1 cellular context compared by ENCODE assay signal in the genomic region with DNA sequence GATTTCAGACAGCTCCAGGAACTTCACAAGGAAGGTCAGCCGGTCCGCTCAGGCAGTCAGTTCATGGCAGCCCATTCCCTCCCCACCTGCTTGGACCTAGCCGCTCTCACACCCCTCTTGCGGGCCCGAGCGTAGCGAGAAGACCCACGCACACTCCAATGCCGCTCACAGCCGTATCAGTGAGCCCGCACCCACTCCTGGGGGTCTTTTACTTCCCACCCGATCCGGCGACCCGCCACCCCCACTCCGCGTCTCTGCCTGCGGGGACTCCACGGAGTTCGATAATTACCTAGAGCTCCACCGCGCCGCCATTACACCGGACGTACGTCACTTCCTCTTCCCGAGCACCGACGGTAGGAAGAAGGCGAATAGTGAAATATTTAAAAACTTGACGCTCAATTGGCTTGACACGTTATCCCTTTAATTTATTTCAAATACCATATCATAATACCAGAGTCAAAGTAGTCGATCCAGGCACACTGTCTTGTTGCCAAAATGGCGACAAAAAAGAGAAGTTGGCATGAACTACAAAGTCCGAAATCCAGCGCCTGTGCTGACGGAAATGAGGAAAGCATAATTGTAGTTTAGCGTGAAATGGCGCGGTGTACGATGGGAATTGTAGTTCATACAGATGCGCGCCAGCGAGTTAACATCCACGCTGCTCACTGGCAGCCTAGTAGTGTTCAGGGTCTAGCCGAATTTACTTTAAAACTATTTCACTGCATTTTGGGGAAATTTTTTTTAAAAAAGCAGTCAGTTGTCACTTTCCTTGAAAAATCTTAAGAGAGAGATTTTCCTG.
A peak's percentile ranks its signal among the peaks of the same experiment; 100 is the strongest.
TF ChIP-seq lines count a peak whose summit lies in the region.

CWC22 (minus strand) TSS at position 517 of the 799 bp plus-strand sequence. CDS start 13,956 bp downstream, outside the sequence.

TF ChIP-seq in HEK293, 187 proteins besides CTCF, POLR2A, EP300 and RAD21 (continued from another document):
- no peak for TF ChIP-seq ZNF558 (tag by site-specific recombination; IDR thresholded peaks at IDR 0.05)
- TF ChIP-seq ZNF302 (tag by site-specific recombination; IDR thresholded peaks at IDR 0.05; ENCODE audit: low read depth) = no peak
- TF ChIP-seq ZNF777 (tag by site-specific recombination; IDR thresholded peaks at IDR 0.05; ENCODE audit: borderline replicate concordance) = no peak
- TF ChIP-seq, protein P1, sequence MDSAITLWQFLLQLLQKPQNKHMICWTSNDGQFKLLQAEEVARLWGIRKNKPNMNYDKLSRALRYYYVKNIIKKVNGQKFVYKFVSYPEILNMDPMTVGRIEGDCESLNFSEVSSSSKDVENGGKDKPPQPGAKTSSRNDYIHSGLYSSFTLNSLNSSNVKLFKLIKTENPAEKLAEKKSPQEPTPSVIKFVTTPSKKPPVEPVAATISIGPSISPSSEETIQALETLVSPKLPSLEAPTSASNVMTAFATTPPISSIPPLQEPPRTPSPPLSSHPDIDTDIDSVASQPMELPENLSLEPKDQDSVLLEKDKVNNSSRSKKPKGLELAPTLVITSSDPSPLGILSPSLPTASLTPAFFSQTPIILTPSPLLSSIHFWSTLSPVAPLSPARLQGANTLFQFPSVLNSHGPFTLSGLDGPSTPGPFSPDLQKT (IDR thresholded peaks at IDR 0.05; ENCODE audit: borderline replicate concordance, low read depth, low read length) = no peak
- TF ChIP-seq ZNF335 (tag by site-specific recombination; conservative IDR thresholded peaks at IDR 0.05) = peak; percentile 95
- TF ChIP-seq FEZF1 (tag by site-specific recombination; IDR thresholded peaks at IDR 0.05) = no peak
- TF ChIP-seq ZNF423 (tag by site-specific recombination; IDR thresholded peaks at IDR 0.05) = no peak
- no peak for TF ChIP-seq ZNF391 (tag by site-specific recombination; IDR thresholded peaks at IDR 0.05; ENCODE audit: borderline replicate concordance, low read depth)
- no peak for TF ChIP-seq ZBTB8A (tag by site-specific recombination; IDR thresholded peaks at IDR 0.05)
- TF ChIP-seq ZNF202 (tag by site-specific recombination; IDR thresholded peaks at IDR 0.05; ENCODE audit: borderline replicate concordance) = no peak
- no peak for TF ChIP-seq GFI1B (tag by site-specific recombination; IDR thresholded peaks at IDR 0.05)
- TF ChIP-seq PBX3 (CRISPR knock-in tag; IDR thresholded peaks at IDR 0.05) = no peak
- no peak for TF ChIP-seq ZNF23 (tag by site-specific recombination; IDR thresholded peaks at IDR 0.05; ENCODE audit: borderline replicate concordance)
- TF ChIP-seq ZNF157 (tag by site-specific recombination; IDR thresholded peaks at IDR 0.05) = no peak
- TF ChIP-seq, protein P2, sequence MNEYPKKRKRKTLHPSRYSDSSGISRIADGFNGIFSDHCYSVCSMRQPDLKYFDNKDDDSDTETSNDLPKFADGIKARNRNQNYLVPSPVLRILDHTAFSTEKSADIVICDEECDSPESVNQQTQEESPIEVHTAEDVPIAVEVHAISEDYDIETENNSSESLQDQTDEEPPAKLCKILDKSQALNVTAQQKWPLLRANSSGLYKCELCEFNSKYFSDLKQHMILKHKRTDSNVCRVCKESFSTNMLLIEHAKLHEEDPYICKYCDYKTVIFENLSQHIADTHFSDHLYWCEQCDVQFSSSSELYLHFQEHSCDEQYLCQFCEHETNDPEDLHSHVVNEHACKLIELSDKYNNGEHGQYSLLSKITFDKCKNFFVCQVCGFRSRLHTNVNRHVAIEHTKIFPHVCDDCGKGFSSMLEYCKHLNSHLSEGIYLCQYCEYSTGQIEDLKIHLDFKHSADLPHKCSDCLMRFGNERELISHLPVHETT (tag by site-specific recombination; IDR thresholded peaks at IDR 0.05) = no peak
- TF ChIP-seq ZNF549 (tag by site-specific recombination; IDR thresholded peaks at IDR 0.05) = no peak
- TF ChIP-seq ZSCAN16 (tag by site-specific recombination; IDR thresholded peaks at IDR 0.05) = no peak
- no peak; the same call in 1 of the 2 replicates for TF ChIP-seq ZBTB20 (tag by site-specific recombination; IDR thresholded peaks at IDR 0.05)
- TF ChIP-seq, protein P3, sequence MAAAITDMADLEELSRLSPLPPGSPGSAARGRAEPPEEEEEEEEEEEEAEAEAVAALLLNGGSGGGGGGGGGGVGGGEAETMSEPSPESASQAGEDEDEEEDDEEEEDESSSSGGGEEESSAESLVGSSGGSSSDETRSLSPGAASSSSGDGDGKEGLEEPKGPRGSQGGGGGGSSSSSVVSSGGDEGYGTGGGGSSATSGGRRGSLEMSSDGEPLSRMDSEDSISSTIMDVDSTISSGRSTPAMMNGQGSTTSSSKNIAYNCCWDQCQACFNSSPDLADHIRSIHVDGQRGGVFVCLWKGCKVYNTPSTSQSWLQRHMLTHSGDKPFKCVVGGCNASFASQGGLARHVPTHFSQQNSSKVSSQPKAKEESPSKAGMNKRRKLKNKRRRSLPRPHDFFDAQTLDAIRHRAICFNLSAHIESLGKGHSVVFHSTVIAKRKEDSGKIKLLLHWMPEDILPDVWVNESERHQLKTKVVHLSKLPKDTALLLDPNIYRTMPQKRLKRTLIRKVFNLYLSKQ (tag by site-specific recombination; IDR thresholded peaks at IDR 0.05; ENCODE audit: borderline replicate concordance) = no peak
- TF ChIP-seq RBAK (tag by site-specific recombination; IDR thresholded peaks at IDR 0.05) = no peak
- no peak for TF ChIP-seq BCL11B (tag by site-specific recombination; IDR thresholded peaks at IDR 0.05; ENCODE audit: low read depth)
- no peak for TF ChIP-seq ZNF24 (tag by site-specific recombination; IDR thresholded peaks at IDR 0.05)
- TF ChIP-seq SP2 (tag by site-specific recombination; IDR thresholded peaks at IDR 0.05) = peak; percentile 34
- no peak for TF ChIP-seq ZSCAN30 (tag by site-specific recombination; IDR thresholded peaks at IDR 0.05)
- no peak for TF ChIP-seq ZNF792 (tag by site-specific recombination; IDR thresholded peaks at IDR 0.05)
- TF ChIP-seq ZBTB11 (tag by site-specific recombination; conservative IDR thresholded peaks at IDR 0.05; ENCODE audit: low read depth) = peak; percentile 81
- no peak for TF ChIP-seq ZNF561 (tag by site-specific recombination; IDR thresholded peaks at IDR 0.05; ENCODE audit: borderline replicate concordance)
- no peak for TF ChIP-seq ZNF654 (tag by site-specific recombination; IDR thresholded peaks at IDR 0.05; ENCODE audit: low read depth)
- no peak for TF ChIP-seq ZNF311 (tag by site-specific recombination; IDR thresholded peaks at IDR 0.05; ENCODE audit: borderline replicate concordance)
- no peak for TF ChIP-seq ZNF529 (tag by site-specific recombination; IDR thresholded peaks at IDR 0.05; ENCODE audit: insufficient replicate concordance)
- no peak for TF ChIP-seq ZNF521 (tag by site-specific recombination; IDR thresholded peaks at IDR 0.05)
- no peak for TF ChIP-seq ZNF140 (tag by site-specific recombination; IDR thresholded peaks at IDR 0.05)
- no peak for TF ChIP-seq ZNF837 (tag by site-specific recombination; IDR thresholded peaks at IDR 0.05)
- TF ChIP-seq ZNF433 (tag by site-specific recombination; IDR thresholded peaks at IDR 0.05; ENCODE audit: low read depth) = no peak
- TF ChIP-seq ZNF555 (tag by site-specific recombination; conservative IDR thresholded peaks at IDR 0.05) = no peak
- TF ChIP-seq ZNF514 (tag by site-specific recombination; IDR thresholded peaks at IDR 0.05) = no peak
- TF ChIP-seq ZNF324 (tag by site-specific recombination; IDR thresholded peaks at IDR 0.05) = no peak
- TF ChIP-seq ZNF510 (tag by site-specific recombination; IDR thresholded peaks at IDR 0.05; ENCODE audit: insufficient replicate concordance) = no peak
- TF ChIP-seq ZNF19 (tag by site-specific recombination; IDR thresholded peaks at IDR 0.05; ENCODE audit: low read depth) = no peak
- TF ChIP-seq ZNF16 (tag by site-specific recombination; IDR thresholded peaks at IDR 0.05; ENCODE audit: low read depth) = no peak
- TF ChIP-seq EGR2 (tag by site-specific recombination; IDR thresholded peaks at IDR 0.05; ENCODE audit: low read depth) = 0 out of 2 replicates have a peak, but pooled peaks have one; percentile 16
